Comparison of ENCODE assay signal across 31 cellular contexts in genomic region chr6:143963158-143963919, GRCh38. TPM values are rescaled to one million over a fixed set of nuclear protein-coding genes. Genes with fewer than 3 reads are reported as not detected.
DNase-seq lines count a peak whose midpoint lies in the region; TF ChIP-seq lines count a peak whose summit lies in the region.
"Had no signal": no experiment of that assay in that cellular context is flagged by ENCODE, and none has a peak within 500 bp of the region (broad histone marks: within the 10 kb centered on the region; RNA-seq: fewer than 3 reads in every experiment).

No MANE protein-coding gene starts in this region.

- peak overlapping the region; percentile 43 for H3K27ac ChIP-seq in left ventricle myocardium inferior (replicated peaks)
- no peak overlapping the region for H3K27ac ChIP-seq in right atrium auricular region
- H3K27ac ChIP-seq in iPS-18a (ENCODE audit: low read length) = no peak overlapping the region
- H3K27ac ChIP-seq in neural progenitor cell = peak overlapping the region; percentile 99
- H3K27ac ChIP-seq in esophagus squamous epithelium = no peak overlapping the region
- H3K27ac ChIP-seq: coronary artery, esophagus muscularis mucosa, foreskin keratinocyte, GM23248, prostate gland, SJSA1 had no signal

- TF ChIP-seq CTCF in left ventricle myocardium inferior (IDR thresholded peaks at IDR 0.05; ENCODE audit: borderline replicate concordance) = no peak
- TF ChIP-seq CTCF in right atrium auricular region (IDR thresholded peaks at IDR 0.05) = no peak
- TF ChIP-seq CTCF in neural progenitor cell (IDR thresholded peaks at IDR 0.05) = no peak
- no peak for TF ChIP-seq CTCF in esophagus squamous epithelium (IDR thresholded peaks at IDR 0.05)

- no peak for TF ChIP-seq POLR2A in esophagus squamous epithelium (IDR thresholded peaks at IDR 0.05)

- H3K9me3 ChIP-seq in left ventricle myocardium inferior (replicated peaks) = no peaks in the 10 kb centered on the region
- no peaks in the 10 kb centered on the region for H3K9me3 ChIP-seq in right atrium auricular region
- H3K9me3 ChIP-seq in iPS-18a (ENCODE audit: control insufficient read depth, low read depth, low read length) = no peaks in the 10 kb centered on the region
- H3K9me3 ChIP-seq in neural progenitor cell (ENCODE audit: low read depth) = no peaks in the 10 kb centered on the region
- H3K9me3 ChIP-seq in esophagus squamous epithelium = no peaks in the 10 kb centered on the region
- H3K9me3 ChIP-seq: esophagus muscularis mucosa, prostate gland, sigmoid colon, SJSA1, tibial nerve had no signal

- H3K9ac ChIP-seq in iPS-18a (ENCODE audit: low read length) (no peak overlapping the region), neural progenitor cell (no peak overlapping the region)
- H3K9ac ChIP-seq: GM23248 had no signal

- H3K36me3 ChIP-seq in left ventricle myocardium inferior (no peaks in the 10 kb centered on the region), right atrium auricular region (peaks cover 7% of the 10 kb centered on the region), iPS-18a (ENCODE audit: control insufficient read depth, low read depth, low read length) (no peaks in the 10 kb centered on the region), neural progenitor cell (no peaks in the 10 kb centered on the region), esophagus squamous epithelium (peaks cover 0 to 38% (median 0%) of the 10 kb centered on the region in 3 donors)
- H3K36me3 ChIP-seq: prostate gland, sigmoid colon, SJSA1, tibial nerve had no signal

- H3K9me3 Mint-ChIP-seq in neural progenitor cell = no peaks in the 10 kb centered on the region
- H3K9me3 Mint-ChIP-seq: activated T-cell treated with anti-CD3 and anti-CD28 coated beads, Interleukin-2, amount 50 U/mL, for 72 hours; HFFc6; IgD-negative memory B cell had no signal

- H3K4me3 ChIP-seq in left ventricle myocardium inferior (no peak overlapping the region), right atrium auricular region (no peak overlapping the region), iPS-18a (ENCODE audit: low read length) (peak overlapping the region; percentile 24), neural progenitor cell (peak overlapping the region; percentile 41), esophagus squamous epithelium (no peak overlapping the region)
- H3K4me3 ChIP-seq: coronary artery, esophagus muscularis mucosa, GM23248, prostate gland, sigmoid colon, SJSA1, tibial nerve had no signal

- H2AFZ ChIP-seq in neural progenitor cell (replicated peaks) = no peak overlapping the region
- H2AFZ ChIP-seq: GM23248 had no signal

- peaks cover 10% of the 10 kb centered on the region for H3K4me1 Mint-ChIP-seq in neural progenitor cell

- peaks cover 71% of the 10 kb centered on the region for H3F3A ChIP-seq in neural progenitor cell (ENCODE audit: low read depth)

- H3K79me2 ChIP-seq in neural progenitor cell (ENCODE audit: low read depth) = no peaks in the 10 kb centered on the region

- H3K27me3 Mint-ChIP-seq in neural progenitor cell (ENCODE audit: insufficient read depth, low read depth) = no peaks in the 10 kb centered on the region
- H3K27me3 Mint-ChIP-seq: IgD-negative memory B cell had no signal

- H3K27ac Mint-ChIP-seq in neural progenitor cell = peak overlapping the region; percentile 99
- H3K27ac Mint-ChIP-seq: activated T-cell treated with anti-CD3 and anti-CD28 coated beads, Interleukin-2, amount 50 U/mL, for 72 hours; HFFc6; IgD-negative memory B cell had no signal

- H3K36me3 Mint-ChIP-seq in neural progenitor cell = peaks cover 19% of the 10 kb centered on the region

- peak overlapping the region; percentile 61 for H3K4me3 Mint-ChIP-seq in neural progenitor cell
- H3K4me3 Mint-ChIP-seq: activated T-cell treated with anti-CD3 and anti-CD28 coated beads, Interleukin-2, amount 50 U/mL, for 72 hours; HFFc6; IgD-negative memory B cell had no signal

- intact Hi-C loops in left ventricle myocardium inferior (cut with micrococcal nuclease) = no loop called here
- intact Hi-C loops in esophagus squamous epithelium (cut with DNase I) = no loop called here

- peaks cover 52% of the 10 kb centered on the region for H3K4me1 ChIP-seq in left ventricle myocardium inferior
- H3K4me1 ChIP-seq in right atrium auricular region = peaks cover 0 to 17% of the 10 kb centered on the region in 2 donors
- peaks cover 78% of the 10 kb centered on the region for H3K4me1 ChIP-seq in iPS-18a (ENCODE audit: control insufficient read depth, low read depth, low read length)
- peaks cover 91% of the 10 kb centered on the region for H3K4me1 ChIP-seq in neural progenitor cell
- peaks cover 0 to 41% (median 0%) of the 10 kb centered on the region in 3 donors for H3K4me1 ChIP-seq in esophagus squamous epithelium
- H3K4me1 ChIP-seq: foreskin keratinocyte, prostate gland had no signal

- DNase-seq in left ventricle myocardium inferior = no peak
- no peak for DNase-seq in right atrium auricular region (ENCODE audit: low spot score)
- peak; percentile 45 for DNase-seq in neural progenitor cell (ENCODE audit: low spot score)
- DNase-seq in NCI-H524 (lab: John Stamatoyannopoulos, UW) = no peak
- DNase-seq in activated T-cell treated with anti-CD3 and anti-CD28 coated beads, Interleukin-2, amount 50 U/mL, for 1 hour = no peak
- no peak for DNase-seq in GM03348 (ENCODE audit: low spot score)
- DNase-seq in esophagus squamous epithelium (lab: John Stamatoyannopoulos, UW) = no peak
- DNase-seq: activated CD4-positive, alpha-beta T cell treated with anti-CD3 and anti-CD28 coated beads, Interleukin-2, amount 50 U/mL, for 4 hours; activated CD4-positive, CD25-positive, alpha-beta regulatory T cell; activated T-cell treated with anti-CD3 and anti-CD28 coated beads, Interleukin-2, amount 50 U/mL, for 72 hours; Calu3; caudate nucleus; DMS79 treated with DMSO at 0.1 percent for 48 hours; GDM1; head of caudate nucleus; mammary epithelial cell; NCI-H1048; NCI-H1694; NCI-H446; sigmoid colon; stimulated activated CD4-positive, alpha-beta T cell treated with anti-CD3 and anti-CD28 coated beads, Interleukin-4, amount 100 ng/mL, for 1 hour had no signal

- H3K27me3 ChIP-seq in left ventricle myocardium inferior (ENCODE audit: low read depth) = no peaks in the 10 kb centered on the region
- no peaks in the 10 kb centered on the region for H3K27me3 ChIP-seq in right atrium auricular region
- peaks cover 99% of the 10 kb centered on the region for H3K27me3 ChIP-seq in iPS-18a (ENCODE audit: control insufficient read depth, insufficient read depth, low read length)
- H3K27me3 ChIP-seq in neural progenitor cell = peaks cover 53% of the 10 kb centered on the region
- no peaks in the 10 kb centered on the region for H3K27me3 ChIP-seq in esophagus squamous epithelium
- H3K27me3 ChIP-seq: esophagus muscularis mucosa, sigmoid colon, tibial nerve had no signal

- WGBS in esophagus squamous epithelium, 2 donors = 74 to 81% methylated on average over 7 of the region's 7 CpGs

- H3K4me2 ChIP-seq in neural progenitor cell = peak overlapping the region; percentile 84

- no peaks in the 10 kb centered on the region for H4K20me1 ChIP-seq in neural progenitor cell (ENCODE audit: low read depth)

RNA-seq across cellular contexts. Expression of gene PLAGL1, which starts 44.7 kb away (rescaled TPM):
- total RNA-seq in left ventricle myocardium inferior (10.5 TPM), right atrium auricular region (1 to 10 TPM; 6.8 to 8.5 TPM), neural progenitor cell (ENCODE audit: low replicate concordance) (5.1 and 5.6 TPM in 2 replicates), esophagus squamous epithelium (10 to 100 TPM; 14.2 to 25.4 (median 15.8) TPM)

Comparison
In these comparisons a context has a peak if more than half of its experiments do, and no peak if none do; other contexts are left out.
1. H3K27ac ChIP-seq: peak in left ventricle myocardium inferior (single experiment) and neural progenitor cell (single experiment); none in right atrium auricular region (0 of 2), iPS-18a (single experiment) and esophagus squamous epithelium (0 of 4).
2. H3K4me3 ChIP-seq: peak in iPS-18a (single experiment) and neural progenitor cell (single experiment); none in left ventricle myocardium inferior (single experiment), right atrium auricular region (0 of 2) and esophagus squamous epithelium (0 of 4).